ENCODE assay signal across 8 cellular contexts in the genomic region with DNA sequence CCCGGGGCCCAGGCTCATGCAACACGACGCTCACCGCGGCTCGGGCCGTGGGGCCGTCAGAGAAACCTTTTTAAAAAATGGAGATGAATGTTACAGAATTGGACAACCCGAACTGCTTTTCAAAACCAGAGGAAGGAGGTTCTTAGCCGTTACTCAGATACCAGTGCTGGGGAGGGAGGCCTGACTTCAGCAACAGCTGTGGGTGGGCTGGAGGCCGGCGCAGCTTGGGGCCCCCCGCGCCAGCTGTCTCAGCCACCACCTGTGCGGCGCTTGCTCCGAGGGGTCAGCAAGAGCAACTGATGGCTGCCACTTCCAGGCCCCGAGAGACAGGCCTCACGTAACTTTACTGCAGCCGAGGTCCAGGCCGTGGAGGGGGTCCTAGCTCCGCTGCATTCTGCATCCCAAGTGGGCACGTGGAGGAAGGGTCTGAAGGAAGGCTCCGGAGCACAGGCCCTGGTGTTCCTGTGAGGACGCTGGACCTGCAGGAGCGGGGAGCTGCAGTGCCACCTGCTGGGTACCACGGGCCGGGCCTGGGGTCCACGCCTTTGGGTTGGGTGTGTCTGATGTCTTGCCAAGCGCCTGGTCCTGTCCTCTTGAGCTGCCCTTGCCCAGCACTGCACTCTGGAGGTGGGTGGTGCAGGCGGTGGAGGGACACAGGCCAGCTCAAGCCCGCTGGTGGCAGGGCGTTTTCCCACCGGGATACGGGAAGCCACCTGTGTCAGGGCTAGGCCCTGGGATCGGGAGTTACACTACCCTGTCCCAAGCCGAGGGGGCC. TPM values are rescaled to one million over a fixed set of nuclear protein-coding genes. Genes with fewer than 3 reads are reported as not detected.
A peak's percentile ranks its signal among the peaks of the same experiment; 100 is the strongest.
DNase-seq lines count a peak whose midpoint lies in the region; ATAC-seq and TF ChIP-seq lines count a peak whose summit lies in the region.

No MANE protein-coding gene starts in this region.

- H3K36me3 ChIP-seq in HEK293 (ENCODE audit: control insufficient read depth in 2 of 2, insufficient read depth in 1 of 2, low read length in 2 of 2) (peaks cover 17 to 98% of the 10 kb centered on the region in 2 experiments; a peak in 2 of 3 replicates), uterus (no peaks in the 10 kb centered on the region)

- ATAC-seq in WTC11: peak; percentile 79
- no peak for ATAC-seq in GM21528 (IDR thresholded peaks at IDR 0.05; ENCODE audit: low FRiP score, unreplicated experiment)
- no peak for ATAC-seq in HG02642 (IDR thresholded peaks at IDR 0.05; ENCODE audit: poor library complexity, unreplicated experiment)

- H3K4me1 ChIP-seq in HEK293 (ENCODE audit: control insufficient read depth, insufficient read depth, low read length): no peaks in the 10 kb centered on the region
- H3K4me1 ChIP-seq in uterus: no peaks in the 10 kb centered on the region

- no peaks in the 10 kb centered on the region for H3K27me3 Mint-ChIP-seq in WTC11 (ENCODE audit: low read depth)

- no peak overlapping the region for H3K27ac ChIP-seq in HEK293 (ENCODE audit: extremely low read depth, low read depth, low read length)
- peak overlapping the region in 7 of 59 donors; percentile 1 to 53 (median 17) for H3K27ac ChIP-seq in dorsolateral prefrontal cortex
- no peak overlapping the region for H3K27ac ChIP-seq in uterus

- intact Hi-C loops in dorsolateral prefrontal cortex (cut with DNase I) (no loop called here), uterus (cut with DNase I; ENCODE audit: low total_unique reads) (loop anchor here (10.0 kb wide), 1 partner anchor 80 kb away; a partner anchor contains a TSS)

- DNase-seq in Ammon's horn (ENCODE audit: low spot score) (peak; percentile 31), WTC11 (ENCODE audit: low spot score) (peak; percentile 75), dorsolateral prefrontal cortex (peak in 7 of 10 donors; percentile 31 to 52 (median 41)), mucosa of gallbladder (ENCODE audit: low spot score) (peak; percentile 42), uterus (peak; percentile 40 to 47)

- no peaks in the 10 kb centered on the region for H3K4me1 Mint-ChIP-seq in WTC11

- TF ChIP-seq POLR2A in uterus (IDR thresholded peaks at IDR 0.05): no peak

- CTCF ChIA-PET in HEK293 (lab: Yijun Ruan, JAX) (interaction anchor here (0.6 to 3.1 kb wide), 11 partner anchors 8 to 1367 kb away, joined by 3 to 14 read pairs (median 4); a partner anchor contains a TSS), WTC11 (lab: Charles Lee) (interaction anchor here (0.6 to 1.9 kb wide), 18 partner anchors 10 to 396 kb away, joined by 3 to 8 read pairs (median 4); a partner anchor contains a TSS)

- no peak overlapping the region for H3K27ac Mint-ChIP-seq in WTC11

- no peak overlapping the region for H3K4me3 ChIP-seq in HEK293 (ENCODE audit: low read depth, low read length)
- H3K4me3 ChIP-seq in dorsolateral prefrontal cortex: no peak overlapping the region
- H3K4me3 ChIP-seq in uterus: no peak overlapping the region

- POLR2A ChIA-PET in HEK293 (lab: Yijun Ruan, JAX): interaction anchor here (0.6 to 1.5 kb wide), 4 partner anchors 22 to 142 kb away, joined by 3 to 7 read pairs (median 4); a partner anchor contains a TSS
- POLR2A ChIA-PET in WTC11 (lab: Charles Lee): interaction anchor here (0.9 to 1.1 kb wide), 2 partner anchors 11 to 32 kb away, joined by 3 read pairs; a partner anchor contains a TSS

- TF ChIP-seq CTCF in HEK293 (tag by site-specific recombination; IDR thresholded peaks at IDR 0.05) (peak; percentile 89), WTC11 (IDR thresholded peaks at IDR 0.05) (no peak), dorsolateral prefrontal cortex (IDR thresholded peaks at IDR 0.05 in 54 of 56, conservative IDR thresholded peaks at IDR 0.05 in 2 of 56; ENCODE audit: low read depth in 1 of 56, partially characterized antibody in 56 of 56) (peak in 47 of 56 donors; percentile 20 to 57 (median 42)), uterus (IDR thresholded peaks at IDR 0.05) (peak; percentile 24 to 54 (median 32))

- no peaks in the 10 kb centered on the region for H3K9me3 ChIP-seq in HEK293 (ENCODE audit: control insufficient read depth, insufficient read depth, low read depth, low read length)
- H3K9me3 ChIP-seq in uterus: no peaks in the 10 kb centered on the region

- peaks cover 58% of the 10 kb centered on the region for H3K36me3 Mint-ChIP-seq in WTC11

- H3K4me3 Mint-ChIP-seq in WTC11: no peak overlapping the region

- H3K9me3 Mint-ChIP-seq in WTC11: no peaks in the 10 kb centered on the region

- H3K27me3 ChIP-seq in dorsolateral prefrontal cortex (no peaks in the 10 kb centered on the region), uterus (no peaks in the 10 kb centered on the region)

TF ChIP-seq in HEK293, 187 proteins besides CTCF, POLR2A, EP300 and RAD21 (continues in another document):
- TF ChIP-seq, protein P1, sequence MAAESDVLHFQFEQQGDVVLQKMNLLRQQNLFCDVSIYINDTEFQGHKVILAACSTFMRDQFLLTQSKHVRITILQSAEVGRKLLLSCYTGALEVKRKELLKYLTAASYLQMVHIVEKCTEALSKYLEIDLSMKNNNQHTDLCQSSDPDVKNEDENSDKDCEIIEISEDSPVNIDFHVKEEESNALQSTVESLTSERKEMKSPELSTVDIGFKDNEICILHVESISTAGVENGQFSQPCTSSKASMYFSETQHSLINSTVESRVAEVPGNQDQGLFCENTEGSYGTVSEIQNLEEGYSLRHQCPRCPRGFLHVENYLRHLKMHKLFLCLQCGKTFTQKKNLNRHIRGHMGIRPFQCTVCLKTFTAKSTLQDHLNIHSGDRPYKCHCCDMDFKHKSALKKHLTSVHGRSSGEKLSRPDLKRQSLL (tag by site-specific recombination; IDR thresholded peaks at IDR 0.05): peak; percentile 55; the same call in 1 of the 2 replicates
- TF ChIP-seq ZXDB (tag by site-specific recombination; IDR thresholded peaks at IDR 0.05): no peak
- TF ChIP-seq ZNF654 (tag by site-specific recombination; IDR thresholded peaks at IDR 0.05; ENCODE audit: low read depth): peak; percentile 49
- peak; percentile 48; the same call in 1 of the 2 replicates for TF ChIP-seq ZNF501 (tag by site-specific recombination; IDR thresholded peaks at IDR 0.05)
- TF ChIP-seq, protein P2, sequence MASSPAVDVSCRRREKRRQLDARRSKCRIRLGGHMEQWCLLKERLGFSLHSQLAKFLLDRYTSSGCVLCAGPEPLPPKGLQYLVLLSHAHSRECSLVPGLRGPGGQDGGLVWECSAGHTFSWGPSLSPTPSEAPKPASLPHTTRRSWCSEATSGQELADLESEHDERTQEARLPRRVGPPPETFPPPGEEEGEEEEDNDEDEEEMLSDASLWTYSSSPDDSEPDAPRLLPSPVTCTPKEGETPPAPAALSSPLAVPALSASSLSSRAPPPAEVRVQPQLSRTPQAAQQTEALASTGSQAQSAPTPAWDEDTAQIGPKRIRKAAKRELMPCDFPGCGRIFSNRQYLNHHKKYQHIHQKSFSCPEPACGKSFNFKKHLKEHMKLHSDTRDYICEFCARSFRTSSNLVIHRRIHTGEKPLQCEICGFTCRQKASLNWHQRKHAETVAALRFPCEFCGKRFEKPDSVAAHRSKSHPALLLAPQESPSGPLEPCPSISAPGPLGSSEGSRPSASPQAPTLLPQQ (tag by site-specific recombination; IDR thresholded peaks at IDR 0.05): peak; percentile 58
- TF ChIP-seq KLF1 (tag by site-specific recombination; IDR thresholded peaks at IDR 0.05): peak; percentile 86
- peak; percentile 58 for TF ChIP-seq KLF9 (tag by site-specific recombination; IDR thresholded peaks at IDR 0.05; ENCODE audit: low read depth)

TF ChIP-seq in WTC11, 78 proteins besides CTCF, POLR2A, EP300 and RAD21:
- TF ChIP-seq, protein P3, sequence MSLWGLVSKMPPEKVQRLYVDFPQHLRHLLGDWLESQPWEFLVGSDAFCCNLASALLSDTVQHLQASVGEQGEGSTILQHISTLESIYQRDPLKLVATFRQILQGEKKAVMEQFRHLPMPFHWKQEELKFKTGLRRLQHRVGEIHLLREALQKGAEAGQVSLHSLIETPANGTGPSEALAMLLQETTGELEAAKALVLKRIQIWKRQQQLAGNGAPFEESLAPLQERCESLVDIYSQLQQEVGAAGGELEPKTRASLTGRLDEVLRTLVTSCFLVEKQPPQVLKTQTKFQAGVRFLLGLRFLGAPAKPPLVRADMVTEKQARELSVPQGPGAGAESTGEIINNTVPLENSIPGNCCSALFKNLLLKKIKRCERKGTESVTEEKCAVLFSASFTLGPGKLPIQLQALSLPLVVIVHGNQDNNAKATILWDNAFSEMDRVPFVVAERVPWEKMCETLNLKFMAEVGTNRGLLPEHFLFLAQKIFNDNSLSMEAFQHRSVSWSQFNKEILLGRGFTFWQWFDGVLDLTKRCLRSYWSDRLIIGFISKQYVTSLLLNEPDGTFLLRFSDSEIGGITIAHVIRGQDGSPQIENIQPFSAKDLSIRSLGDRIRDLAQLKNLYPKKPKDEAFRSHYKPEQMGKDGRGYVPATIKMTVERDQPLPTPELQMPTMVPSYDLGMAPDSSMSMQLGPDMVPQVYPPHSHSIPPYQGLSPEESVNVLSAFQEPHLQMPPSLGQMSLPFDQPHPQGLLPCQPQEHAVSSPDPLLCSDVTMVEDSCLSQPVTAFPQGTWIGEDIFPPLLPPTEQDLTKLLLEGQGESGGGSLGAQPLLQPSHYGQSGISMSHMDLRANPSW (CRISPR knock-in tag; conservative IDR thresholded peaks at IDR 0.05; ENCODE audit: low read depth): no peak

RNA-seq across cellular contexts. Expression of a gene that starts 9.8 kb away (rescaled TPM):
- total RNA-seq in WTC11 (2021): 14.8 to 17.4 TPM (median 15.0 TPM) in 3 replicates
- 10 to 100 TPM; 15.9 to 40.5 (median 24.6) TPM for total RNA-seq in dorsolateral prefrontal cortex
- total RNA-seq in mucosa of gallbladder: 25.2 TPM
- 10 to 100 TPM; 19.1 to 23.9 (median 21.9) TPM for total RNA-seq in uterus

RNA-seq across cellular contexts. Expression of a gene that starts 20.9 kb away (rescaled TPM):
- total RNA-seq in WTC11 (2021) (39.6 to 40.0 TPM (median 40.0 TPM) in 3 replicates), dorsolateral prefrontal cortex (10 to 100 TPM in 117 of 120 experiments, 1 to 10 TPM in 3; 9.4 to 21.9 (median 13.0) TPM), mucosa of gallbladder (15.1 TPM), uterus (10 to 100 TPM in 2 of 4 donors, 1 to 10 TPM in 2; 1.8 to 29.6 (median 15.0) TPM)

RNA-seq across cellular contexts. Expression of a gene that starts 31.8 kb away (rescaled TPM):
- total RNA-seq in WTC11 (2021) (15.1 to 17.6 TPM (median 15.3 TPM) in 3 replicates), dorsolateral prefrontal cortex (10 to 100 TPM; 36.4 to 92.8 (median 52.5) TPM), mucosa of gallbladder (42.4 TPM), uterus (10 to 100 TPM; 17.4 to 31.1 (median 20.6) TPM)

RNA-seq across cellular contexts. Expression of a gene that starts 54.7 kb away (rescaled TPM):
- total RNA-seq in WTC11 (2021) (29.1 to 37.5 TPM (median 31.0 TPM) in 3 replicates), dorsolateral prefrontal cortex (10 to 100 TPM; 19.2 to 51.0 (median 30.1) TPM), mucosa of gallbladder (55.1 TPM), uterus (10 to 100 TPM; 26.5 to 79.7 (median 47.6) TPM)
